ENCODE assay signal across 17 cellular contexts in the genomic region with DNA sequence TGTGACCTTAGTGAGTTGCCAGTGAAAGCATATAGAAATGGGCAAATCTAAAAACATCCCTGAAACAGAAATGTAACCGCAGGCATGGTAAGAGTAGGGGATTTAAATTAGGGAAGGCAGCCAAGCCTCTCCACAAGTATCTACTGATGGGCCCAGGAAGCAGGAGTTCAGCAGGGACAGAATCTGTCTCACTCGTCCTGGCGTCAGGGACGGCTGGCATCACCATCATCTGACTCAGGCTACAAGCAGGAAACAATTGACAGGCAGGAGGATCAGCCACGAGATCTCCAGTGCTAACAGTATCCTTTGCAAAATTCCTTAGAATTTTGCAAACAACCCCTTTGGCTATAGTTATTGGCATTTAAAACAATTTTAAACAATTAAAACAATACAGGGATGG.
A peak's percentile ranks its signal among the peaks of the same experiment; 100 is the strongest.
DNase-seq lines count a peak whose midpoint lies in the region; ATAC-seq and TF ChIP-seq lines count a peak whose summit lies in the region.
"Had no signal": no experiment of that assay in that cellular context is flagged by ENCODE, and none has a peak within 500 bp of the region (broad histone marks: within the 10 kb centered on the region; RNA-seq: fewer than 3 reads in every experiment).

No MANE protein-coding gene starts in this region.

- H3K4me1 ChIP-seq in foreskin keratinocyte (no peaks in the 10 kb centered on the region), osteoblast (ENCODE audit: insufficient read depth, low read length) (no peaks in the 10 kb centered on the region)

- no peaks in the 10 kb centered on the region for H4K20me1 ChIP-seq in osteoblast (ENCODE audit: insufficient read depth, low read length)

- H3K36me3 ChIP-seq in MG63 (peaks cover 24% of the 10 kb centered on the region), osteoblast (ENCODE audit: insufficient read depth, low read length) (no peaks in the 10 kb centered on the region)

- DNase-seq in AG08395 (ENCODE audit: low spot score), result peak; percentile 38
- DNase-seq in AG20443 (ENCODE audit: low spot score), result peak; percentile 30
- DNase-seq in MG63, result peak; percentile 38
- no peak for DNase-seq in foreskin keratinocyte
- no peak for DNase-seq in osteoblast (ENCODE audit: insufficient read length, low spot score, missing footprints)
- DNase-seq in NCI-H748 (lab: John Stamatoyannopoulos, UW; ENCODE audit: unreplicated experiment), result no peak
- DNase-seq in DMS 273 treated with DMSO at 0.1 percent for 48 hours (lab: John Stamatoyannopoulos, UW), result no peak
- DNase-seq: CD4-positive, alpha-beta memory T cell; DMS153; DMS79 treated with DMSO at 0.1 percent for 48 hours; GDM1; HCEC 1CT; HFFc6; IMR-90; KBM-7 had no signal

- no peak overlapping the region for H3K4me2 ChIP-seq in osteoblast (ENCODE audit: insufficient read depth, low read length)

- H3K79me2 ChIP-seq in osteoblast (ENCODE audit: insufficient read depth, low read length), result no peaks in the 10 kb centered on the region

- H3K27me3 ChIP-seq in MG63 (no peaks in the 10 kb centered on the region), foreskin keratinocyte (no peaks in the 10 kb centered on the region), osteoblast (ENCODE audit: insufficient read depth, low read length) (no peaks in the 10 kb centered on the region)

- peak; percentile 24 for ATAC-seq in foreskin keratinocyte

- H3K4me3 ChIP-seq in MG63 (no peak overlapping the region), osteoblast (ENCODE audit: insufficient read depth, low read length) (no peak overlapping the region)

- H3K27ac ChIP-seq in foreskin keratinocyte (no peak overlapping the region), osteoblast (ENCODE audit: low read depth, low read length) (no peak overlapping the region)
- H3K27ac ChIP-seq: C4-2B, HL-60 had no signal

- TF ChIP-seq CTCF in foreskin keratinocyte (conservative IDR thresholded peaks at IDR 0.05) (no peak), osteoblast (IDR thresholded peaks at IDR 0.05; ENCODE audit: extremely low read depth, low read depth, low read length) (no peak)

- H3K9me3 ChIP-seq in MG63, result peaks cover 4% of the 10 kb centered on the region
- H3K9me3 ChIP-seq in osteoblast (ENCODE audit: low read depth, low read length), result no peaks in the 10 kb centered on the region

- no peak overlapping the region for H2AFZ ChIP-seq in osteoblast (ENCODE audit: low read length)

Comparison
In these comparisons a context has a peak if more than half of its experiments do, and no peak if none do; other contexts are left out.
1. DNase-seq: peak in AG08395 (single experiment), AG20443 (single experiment) and MG63 (single experiment); none in foreskin keratinocyte (0 of 2), osteoblast (single experiment), NCI-H748 (single experiment) and DMS 273 treated with DMSO at 0.1 percent for 48 hours (single experiment).